In genomic region chr1:51372561-51372960, GRCh38 we compare ENCODE assay signal across 22 cellular contexts. TPM values are rescaled to one million over a fixed set of nuclear protein-coding genes. Genes with fewer than 3 reads are reported as not detected.
"Had no signal": no experiment of that assay in that cellular context is flagged by ENCODE, and none has a peak within 500 bp of the region (broad histone marks: within the 10 kb centered on the region; RNA-seq: fewer than 3 reads in every experiment).

No MANE protein-coding gene starts in this region.

- H3K9me3 Mint-ChIP-seq: activated naive CD4-positive, alpha-beta T cell treated with anti-CD3 and anti-CD28 coated beads, Interleukin-2, amount 50 U/mL, for 24 hours; activated T-cell treated with anti-CD3 and anti-CD28 coated beads, Interleukin-2, amount 50 U/mL, for 4 hours had no signal

- H3K4me1 ChIP-seq: breast epithelium had no signal

- H3K27me3 Mint-ChIP-seq: activated CD8-positive, alpha-beta memory T cell treated with anti-CD3 and anti-CD28 coated beads, Interleukin-2, amount 10 ng/mL, durations not matched to agents 7 days and 5 days; activated naive CD4-positive, alpha-beta T cell treated with anti-CD3 and anti-CD28 coated beads, Interleukin-2, amount 50 U/mL, for 24 hours had no signal

- H3K4me3 Mint-ChIP-seq: activated CD8-positive, alpha-beta memory T cell treated with anti-CD3 and anti-CD28 coated beads, Interleukin-2, amount 10 ng/mL, durations not matched to agents 7 days and 5 days; activated naive CD4-positive, alpha-beta T cell treated with anti-CD3 and anti-CD28 coated beads, Interleukin-2, amount 50 U/mL, for 24 hours; activated T-cell treated with anti-CD3 and anti-CD28 coated beads, Interleukin-2, amount 50 U/mL, for 4 hours had no signal

- H3K36me3 ChIP-seq: breast epithelium had no signal

- H3K9me3 ChIP-seq: breast epithelium, SK-N-SH had no signal

- H3K4me3 ChIP-seq: breast epithelium had no signal

- H3K27me3 ChIP-seq: breast epithelium had no signal

- H3K27ac ChIP-seq: breast epithelium had no signal

- H3K27ac Mint-ChIP-seq: activated CD8-positive, alpha-beta memory T cell treated with anti-CD3 and anti-CD28 coated beads, Interleukin-2, amount 10 ng/mL, durations not matched to agents 7 days and 5 days; activated naive CD4-positive, alpha-beta T cell treated with anti-CD3 and anti-CD28 coated beads, Interleukin-2, amount 50 U/mL, for 24 hours had no signal

- DNase-seq: activated CD4-positive, alpha-beta T cell treated with anti-CD3 and anti-CD28 coated beads for 48 hours; activated CD4-positive, alpha-beta T cell treated with anti-CD3 and anti-CD28 coated beads, Interleukin-2, amount 50 U/mL, for 48 hours; activated CD8-positive, alpha-beta memory T cell treated with anti-CD3 and anti-CD28 coated beads, Interleukin-2, amount 10 ng/mL, durations not matched to agents 7 days and 5 days; activated T-cell treated with anti-CD3 and anti-CD28 coated beads, Interleukin-2, amount 50 U/mL, for 4 hours; aorta; caudate nucleus; Kasumi-1; KBM-7; NCI-H1048; NCI-H1417; NCI-H1930; NCI-H2171; NCI-H226; NCI-H526; NCI-H774; NK-92 treated with Interleukin-12 subunit alpha and Interleukin-12 subunit beta, amount 100 ng/mL, for 24 hours; OCI-M1; RPMI8226; SK-N-SH had no signal

- H3K4me1 Mint-ChIP-seq: activated CD8-positive, alpha-beta memory T cell treated with anti-CD3 and anti-CD28 coated beads, Interleukin-2, amount 10 ng/mL, durations not matched to agents 7 days and 5 days; activated naive CD4-positive, alpha-beta T cell treated with anti-CD3 and anti-CD28 coated beads, Interleukin-2, amount 50 U/mL, for 24 hours had no signal

RNA-seq across cellular contexts. Expression of gene TTC39A, which starts 42.2 kb away (rescaled TPM):
- total RNA-seq: T-helper 1 cell treated with Interleukin-12 subunit alpha and Interleukin-12 subunit beta and Interleukin-4 antibody, amounts not matched to agents 30 ng/mL and 1 ng/mL, for 36 hours had no signal
